1 cellular context compared by ENCODE assay signal in genomic region chr2:74847075-74847858, GRCh38.
TF ChIP-seq lines count a peak whose summit lies in the region.

No MANE protein-coding gene starts in this region.

TF ChIP-seq in K562, 482 proteins besides CTCF, POLR2A, EP300 and RAD21 (continued from another document):
- TF ChIP-seq ZNF398 (CRISPR knock-in tag; IDR thresholded peaks at IDR 0.05) (no peak), RCOR1 (IDR thresholded peaks at IDR 0.05; ENCODE audit: borderline replicate concordance in 1 of 2, low read depth in 2 of 2, low read length in 2 of 2) (no peak), ATF3 (IDR thresholded peaks at IDR 0.05) (peak; percentile 40; the same call in 1 of the 2 replicates), ATF3 (CRISPR knock-in tag; conservative IDR thresholded peaks at IDR 0.05) (no peak), ELF2 (CRISPR knock-in tag; IDR thresholded peaks at IDR 0.05) (no peak), CEBPG (CRISPR knock-in tag; IDR thresholded peaks at IDR 0.05) (no peak), CEBPG (tag; conservative IDR thresholded peaks at IDR 0.05 in 1 of 2, IDR thresholded peaks at IDR 0.05 in 1 of 2) (0 out of 4 replicates have a peak, but pooled peaks have one; percentile 23 to 37), ZNF121 (CRISPR knock-in tag; conservative IDR thresholded peaks at IDR 0.05) (no peak), PHF8 (IDR thresholded peaks at IDR 0.05; ENCODE audit: borderline replicate concordance, low read length) (no peak)
TF ChIP-seq in K562: peak in this region for 3.
